ENCODE assay signal across 12 cellular contexts in genomic region chr3:111277226-111277625, GRCh38.
A peak's percentile ranks its signal among the peaks of the same experiment; 100 is the strongest.
DNase-seq lines count a peak whose midpoint lies in the region; ATAC-seq and TF ChIP-seq lines count a peak whose summit lies in the region.
"Had no signal": no experiment of that assay in that cellular context is flagged by ENCODE, and none has a peak within 500 bp of the region (broad histone marks: within the 10 kb centered on the region; RNA-seq: fewer than 3 reads in every experiment).

No MANE protein-coding gene starts in this region.

- H3K27ac ChIP-seq in neuronal stem cell (replicated peaks; ENCODE audit: low read length): no peak overlapping the region
- H3K27ac ChIP-seq: heart left ventricle had no signal

- H4K8ac ChIP-seq in neuronal stem cell (ENCODE audit: low read depth, low read length): no peak overlapping the region

- ATAC-seq in GM21367 (IDR thresholded peaks at IDR 0.05; ENCODE audit: unreplicated experiment) (no peak), GM21381 (IDR thresholded peaks at IDR 0.05; ENCODE audit: unreplicated experiment) (no peak)
- ATAC-seq in activated T-cell treated with anti-CD3 and anti-CD28 coated beads, Interleukin-2, amount 50 U/mL, for 4 hours: no peak
- ATAC-seq: heart left ventricle had no signal

- no peaks in the 10 kb centered on the region for H3K79me1 ChIP-seq in neuronal stem cell (ENCODE audit: low read depth, low read length)

- H3K23ac ChIP-seq in neuronal stem cell (ENCODE audit: low read depth, low read length, poor library complexity): no peak overlapping the region

- H3K27me3 Mint-ChIP-seq in activated T-cell treated with anti-CD3 and anti-CD28 coated beads, Interleukin-2, amount 50 U/mL, for 4 hours (ENCODE audit: low read depth): no peaks in the 10 kb centered on the region
- H3K27me3 Mint-ChIP-seq: IgD-negative memory B cell had no signal

- H3K4ac ChIP-seq in neuronal stem cell (ENCODE audit: low read length): no peak overlapping the region

- no peaks in the 10 kb centered on the region for H3K4me1 ChIP-seq in NT2/D1 (ENCODE audit: insufficient read depth, insufficient read length)
- H3K4me1 ChIP-seq in neuronal stem cell (ENCODE audit: control insufficient read depth in 2 of 2, insufficient read depth in 1 of 2, low read depth in 1 of 2, low read length in 2 of 2): peaks cover 5 to 13% of the 10 kb centered on the region in 2 donors
- H3K4me1 ChIP-seq: heart left ventricle had no signal

- H4K91ac ChIP-seq in neuronal stem cell (ENCODE audit: low read depth, low read length, poor library complexity): no peak overlapping the region

- H3K4me1 Mint-ChIP-seq in activated T-cell treated with anti-CD3 and anti-CD28 coated beads, Interleukin-2, amount 50 U/mL, for 4 hours (ENCODE audit: low read depth): peaks cover 11% of the 10 kb centered on the region

- DNase-seq in Daoy (ENCODE audit: low read depth) (peak; percentile 11), NT2/D1 (ENCODE audit: low read depth, low spot score) (peak; percentile 65), fibroblast of mammary gland (ENCODE audit: low read depth) (peak; percentile 36), neuronal stem cell (ENCODE audit: low spot score) (peak; percentile 39), SW480 (ENCODE audit: low spot score) (no peak)
- no peak for DNase-seq in activated T-cell treated with anti-CD3 and anti-CD28 coated beads, Interleukin-2, amount 50 U/mL, for 4 hours
- DNase-seq: heart left ventricle, NCI-H526 treated with DMSO at 0.1 percent for 48 hours had no signal

- H2AK5ac ChIP-seq in neuronal stem cell (ENCODE audit: low read depth, low read length): no peak overlapping the region

- H2BK120ac ChIP-seq in neuronal stem cell (ENCODE audit: low read depth, low read length): no peak overlapping the region

- no peak overlapping the region for H3K14ac ChIP-seq in neuronal stem cell (ENCODE audit: low read length)

- no peak overlapping the region for H3K9ac ChIP-seq in NT2/D1 (ENCODE audit: insufficient read length, low read depth)
- H3K9ac ChIP-seq in neuronal stem cell (ENCODE audit: low read depth, low read length, poor library complexity): no peak overlapping the region

- H3K18ac ChIP-seq in neuronal stem cell (ENCODE audit: low read length): no peak overlapping the region

- H3K36me3 ChIP-seq in NT2/D1 (ENCODE audit: insufficient read depth, insufficient read length, low read length) (no peaks in the 10 kb centered on the region), neuronal stem cell (replicated peaks in 1 of 2; ENCODE audit: control insufficient read depth in 2 of 2, insufficient read depth in 2 of 2, low read length in 2 of 2) (no peaks in the 10 kb centered on the region)
- H3K36me3 ChIP-seq: heart left ventricle had no signal

- no peak overlapping the region for H2BK5ac ChIP-seq in neuronal stem cell (ENCODE audit: low read length)

- H2AFZ ChIP-seq in neuronal stem cell (ENCODE audit: low read length): peak overlapping the region; percentile 62

- no peaks in the 10 kb centered on the region for H3K9me3 ChIP-seq in NT2/D1 (ENCODE audit: insufficient read depth, low read length)
- no peaks in the 10 kb centered on the region for H3K9me3 ChIP-seq in neuronal stem cell (replicated peaks in 1 of 2; ENCODE audit: control insufficient read depth in 2 of 2, insufficient read depth in 1 of 2, low read depth in 1 of 2, low read length in 2 of 2)
- H3K9me3 ChIP-seq: heart left ventricle had no signal

- no peaks in the 10 kb centered on the region for H3K27me3 ChIP-seq in NT2/D1 (ENCODE audit: insufficient read depth, insufficient read length)
- no peaks in the 10 kb centered on the region for H3K27me3 ChIP-seq in neuronal stem cell (ENCODE audit: control insufficient read depth in 3 of 3, insufficient read depth in 3 of 3, low read depth in 1 of 3, low read length in 3 of 3)
- H3K27me3 ChIP-seq: heart left ventricle had no signal

- no CpG with 5 or more reads among the region's 4 CpGs for WGBS in neuronal stem cell (ENCODE audit: extremely low coverage in 2 of 2, insufficient read length in 2 of 2, insufficient replicate concordance in 1 of 2), 2 donors

- no peak overlapping the region for H3K4me3 Mint-ChIP-seq in activated T-cell treated with anti-CD3 and anti-CD28 coated beads, Interleukin-2, amount 50 U/mL, for 4 hours
- H3K4me3 Mint-ChIP-seq: IgD-negative memory B cell; T-helper 2 cell treated with Interferon-gamma antibody and Interleukin-4, amounts not matched to agents 5 μg/mL and 100 μg/mL, for 36 hours had no signal

- TF ChIP-seq CTCF in fibroblast of mammary gland (conservative IDR thresholded peaks at IDR 0.05; ENCODE audit: control insufficient read depth, insufficient read depth, low read depth, low read length): peak; percentile 31

- H3K4me3 ChIP-seq in NT2/D1 (ENCODE audit: insufficient read length, low read depth) (no peak overlapping the region), fibroblast of mammary gland (ENCODE audit: control insufficient read depth, low read depth, low read length) (no peak overlapping the region), neuronal stem cell (ENCODE audit: low read length in 2 of 2) (no peak overlapping the region)
- H3K4me3 ChIP-seq: heart left ventricle had no signal

- no peaks in the 10 kb centered on the region for H3K9me3 Mint-ChIP-seq in activated T-cell treated with anti-CD3 and anti-CD28 coated beads, Interleukin-2, amount 50 U/mL, for 4 hours
- H3K9me3 Mint-ChIP-seq: IgD-negative memory B cell; T-helper 2 cell treated with Interferon-gamma antibody and Interleukin-4, amounts not matched to agents 5 μg/mL and 100 μg/mL, for 36 hours had no signal

- H3K36me3 Mint-ChIP-seq in activated T-cell treated with anti-CD3 and anti-CD28 coated beads, Interleukin-2, amount 50 U/mL, for 4 hours (ENCODE audit: insufficient read depth): no peaks in the 10 kb centered on the region
- H3K36me3 Mint-ChIP-seq: IgD-negative memory B cell had no signal

- no peak overlapping the region for H3K4me2 ChIP-seq in neuronal stem cell (ENCODE audit: insufficient read depth, low read length, poor library complexity, severe bottlenecking)

- H2BK12ac ChIP-seq in neuronal stem cell (ENCODE audit: low read length): no peak overlapping the region

- H2BK15ac ChIP-seq in neuronal stem cell (ENCODE audit: low read length): no peak overlapping the region

Comparison
In these comparisons a context has a peak if more than half of its experiments do, and no peak if none do; other contexts are left out.
1. DNase-seq: peak in Daoy (single experiment), NT2/D1 (single experiment), fibroblast of mammary gland (single experiment) and neuronal stem cell (single experiment); none in activated T-cell treated with anti-CD3 and anti-CD28 coated beads, Interleukin-2, amount 50 U/mL, for 4 hours (single experiment) and SW480 (single experiment).